ENCODE assay signal across 8 cellular contexts in genomic region chr16:67185003-67185865, GRCh38. TPM values are rescaled to one million over a fixed set of nuclear protein-coding genes. Genes with fewer than 3 reads are reported as not detected.
DNase-seq lines count a peak whose midpoint lies in the region; ATAC-seq and TF ChIP-seq lines count a peak whose summit lies in the region.

No MANE protein-coding gene starts in this region.

- peak; percentile 21 for DNase-seq in DMS79 (lab: John Stamatoyannopoulos, UW)
- DNase-seq in HUDEP-2 (lab: John Stamatoyannopoulos, UW; ENCODE audit: unreplicated experiment in 76 of 76) = peak in 74 of 76 experiments; percentile 16 to 89 (median 75)
- DNase-seq in RPMI7951 (ENCODE audit: low read depth) = peak; percentile 90
- peak; percentile 75 for DNase-seq in activated T-helper 9 cell treated with anti-CD3 and anti-CD28 coated beads, Interleukin-2, amount 50 U/mL, for 16 hours (ENCODE audit: low read depth)
- peak; percentile 94 for DNase-seq in fibroblast of villous mesenchyme (ENCODE audit: low read depth)

- peak; percentile 75 for TF ChIP-seq CTCF in fibroblast of villous mesenchyme (IDR thresholded peaks at IDR 0.05; ENCODE audit: insufficient read depth, low read depth, low read length)

- H3K27me3 Mint-ChIP-seq in stimulated activated naive CD8-positive, alpha-beta T cell treated with anti-CD3 and anti-CD28 coated beads, Interleukin-15, Interleukin-2, amounts not matched to agents 100 ng/mL and 50 ng/mL, for 24 hours = peaks cover 12% of the 10 kb centered on the region

- H2AFZ ChIP-seq in neuron (ENCODE audit: low read depth, low read length) = no peak overlapping the region

- H3K4me3 ChIP-seq in fibroblast of villous mesenchyme (ENCODE audit: low read depth, low read length) (no peak overlapping the region), neuron (ENCODE audit: low read length) (peak overlapping the region; percentile 59)

- peak overlapping the region; percentile 77 for H3K4me3 Mint-ChIP-seq in stimulated activated naive CD8-positive, alpha-beta T cell treated with anti-CD3 and anti-CD28 coated beads, Interleukin-15, Interleukin-2, amounts not matched to agents 100 ng/mL and 50 ng/mL, for 24 hours

- H3K36me3 Mint-ChIP-seq in stimulated activated naive CD8-positive, alpha-beta T cell treated with anti-CD3 and anti-CD28 coated beads, Interleukin-15, Interleukin-2, amounts not matched to agents 100 ng/mL and 50 ng/mL, for 24 hours (ENCODE audit: low read depth) = no peaks in the 10 kb centered on the region

- no peaks in the 10 kb centered on the region for H3K9me3 Mint-ChIP-seq in stimulated activated naive CD8-positive, alpha-beta T cell treated with anti-CD3 and anti-CD28 coated beads, Interleukin-15, Interleukin-2, amounts not matched to agents 100 ng/mL and 50 ng/mL, for 24 hours

- H3K36me3 ChIP-seq in neuron (ENCODE audit: insufficient read depth, low read length) = no peaks in the 10 kb centered on the region

- no peaks in the 10 kb centered on the region for H3K27me3 ChIP-seq in neuron (ENCODE audit: insufficient read depth, low read length)

- peaks cover 23% of the 10 kb centered on the region for H3K4me1 ChIP-seq in neuron (ENCODE audit: insufficient read depth, low read length)

- H3K9me3 ChIP-seq in neuron (ENCODE audit: low read length) = no peaks in the 10 kb centered on the region

- no peak for ATAC-seq in HG03045 (IDR thresholded peaks at IDR 0.05; ENCODE audit: unreplicated experiment)

- H3K4me1 Mint-ChIP-seq in stimulated activated naive CD8-positive, alpha-beta T cell treated with anti-CD3 and anti-CD28 coated beads, Interleukin-15, Interleukin-2, amounts not matched to agents 100 ng/mL and 50 ng/mL, for 24 hours (ENCODE audit: low read depth) = peaks cover 14% of the 10 kb centered on the region

- H3K27ac Mint-ChIP-seq in stimulated activated naive CD8-positive, alpha-beta T cell treated with anti-CD3 and anti-CD28 coated beads, Interleukin-15, Interleukin-2, amounts not matched to agents 100 ng/mL and 50 ng/mL, for 24 hours = peak overlapping the region; percentile 8

RNA-seq across cellular contexts. Expression of gene MATCAP1, which starts 1.5 kb away (rescaled TPM):
- 4.2 and 7.8 TPM in 2 replicates for total RNA-seq in RPMI7951 (2014; rRNA removed; shearing (Covaris generic))
- 9.3 and 9.9 TPM in 2 replicates for total RNA-seq in fibroblast of villous mesenchyme

RNA-seq across cellular contexts. Expression of gene EXOC3L1, which starts 4.7 kb away (rescaled TPM):
- 0.39 and 0.60 TPM in 2 replicates for total RNA-seq in RPMI7951 (2014; rRNA removed; shearing (Covaris generic))
- not detected in 2 replicates for total RNA-seq in fibroblast of villous mesenchyme

RNA-seq across cellular contexts. Expression of gene E2F4, which starts 6.7 kb away (rescaled TPM):
- 67.9 and 75.9 TPM in 2 replicates for total RNA-seq in RPMI7951 (2014; rRNA removed; shearing (Covaris generic))
- 64.1 and 75.1 TPM in 2 replicates for total RNA-seq in fibroblast of villous mesenchyme

RNA-seq across cellular contexts. Expression of gene ELMO3, which starts 13.7 kb away (rescaled TPM):
- 0.48 and 0.78 TPM in 2 replicates for total RNA-seq in RPMI7951 (2014; rRNA removed; shearing (Covaris generic))
- 0.43 and 0.64 TPM in 2 replicates for total RNA-seq in fibroblast of villous mesenchyme

RNA-seq across cellular contexts. Expression of gene NOL3, which starts 14.9 kb away (rescaled TPM):
- 29.4 and 32.3 TPM in 2 replicates for total RNA-seq in RPMI7951 (2014; rRNA removed; shearing (Covaris generic))
- total RNA-seq in fibroblast of villous mesenchyme = 11.7 and 12.2 TPM in 2 replicates

Comparison
In these comparisons a context has a peak if more than half of its experiments do, and no peak if none do; other contexts are left out.
1. DNase-seq: peak in every context shown above with its lines; median percentile 94 in fibroblast of villous mesenchyme; 90 in RPMI7951; 75 in HUDEP-2; 75 in activated T-helper 9 cell treated with anti-CD3 and anti-CD28 coated beads, Interleukin-2, amount 50 U/mL, for 16 hours; 21 in DMS79.